In genomic region chr9:65674991-65675390, GRCh38 we compare ENCODE assay signal across 7 cellular contexts. TPM values are rescaled to one million over a fixed set of nuclear protein-coding genes. Genes with fewer than 3 reads are reported as not detected.
DNase-seq lines count a peak whose midpoint lies in the region; ATAC-seq, FAIRE-seq and TF ChIP-seq lines count a peak whose summit lies in the region.
"Not testable (repeated sequence)": the region's sequence is repeated elsewhere in the genome, so short reads cannot be mapped to it uniquely, and the experiment has no call there.

No MANE protein-coding gene starts in this region.

- H3K27me3 ChIP-seq in CD4-positive, alpha-beta memory T cell (ENCODE audit: insufficient read depth, low read length); astrocyte (ENCODE audit: insufficient read depth, low read length): not testable (repeated sequence)

- not testable (repeated sequence) for H3K36me3 Mint-ChIP-seq in CD4-positive, alpha-beta memory T cell; activated B cell treated with CpG ODN at 0.5 μM for 24 hours (ENCODE audit: low read depth); activated T-cell treated with anti-CD3 and anti-CD28 coated beads, Interleukin-2, amount 50 U/mL, for 72 hours (ENCODE audit: insufficient read depth in 2 of 2); astrocyte (ENCODE audit: low read depth, unreplicated experiment); mesothelial cell of epicardium; osteocyte (ENCODE audit: unreplicated experiment)

- not testable (repeated sequence) for H2AFZ ChIP-seq in astrocyte (ENCODE audit: low read depth, low read length)

- not testable (repeated sequence) for TF ChIP-seq CTCF in activated B cell treated with CpG ODN at 0.5 μM for 24 hours (IDR thresholded peaks at IDR 0.05); astrocyte (IDR thresholded peaks at IDR 0.05; ENCODE audit: insufficient read depth, low read depth, low read length); mesothelial cell of epicardium (IDR thresholded peaks at IDR 0.05; ENCODE audit: unreplicated experiment); osteocyte (IDR thresholded peaks at IDR 0.05)

- not testable (repeated sequence) for H3K4me1 Mint-ChIP-seq in CD4-positive, alpha-beta memory T cell; activated B cell treated with CpG ODN at 0.5 μM for 24 hours; activated T-cell treated with anti-CD3 and anti-CD28 coated beads, Interleukin-2, amount 50 U/mL, for 72 hours (ENCODE audit: low read depth); astrocyte (ENCODE audit: low read depth, unreplicated experiment); mesothelial cell of epicardium; osteocyte (ENCODE audit: unreplicated experiment)

- POLR2A ChIA-PET in CD4-positive, alpha-beta memory T cell (lab: Charles Lee; ENCODE audit: partially characterized antibody); activated B cell treated with CpG ODN at 0.5 μM for 24 hours (lab: Charles Lee): not testable (repeated sequence)

- H3K4me1 ChIP-seq in CD4-positive, alpha-beta memory T cell (ENCODE audit: insufficient read depth, low read length); astrocyte (ENCODE audit: insufficient read depth, low read length): not testable (repeated sequence)

- not testable (repeated sequence) for H3K9ac ChIP-seq in astrocyte (ENCODE audit: low read length)

- intact Hi-C loops in CD4-positive, alpha-beta memory T cell (cut with micrococcal nuclease); activated B cell treated with CpG ODN at 0.5 μM for 24 hours (cut with micrococcal nuclease); left cardiac atrium (cut with DNase I): not testable (repeated sequence)

- FAIRE-seq in astrocyte (lab: Jason Lieb, UNC) = not testable (repeated sequence)

- not testable (repeated sequence) for H3K9me3 ChIP-seq in CD4-positive, alpha-beta memory T cell (ENCODE audit: control insufficient read depth in 1 of 2, low read length in 2 of 2); astrocyte (ENCODE audit: insufficient read depth, low read depth, low read length)

- not testable (repeated sequence) for H3K27me3 Mint-ChIP-seq in CD4-positive, alpha-beta memory T cell; activated B cell treated with CpG ODN at 0.5 μM for 24 hours; activated T-cell treated with anti-CD3 and anti-CD28 coated beads, Interleukin-2, amount 50 U/mL, for 72 hours (ENCODE audit: low read depth); astrocyte (ENCODE audit: low read depth, unreplicated experiment); mesothelial cell of epicardium (ENCODE audit: low read depth); osteocyte (ENCODE audit: unreplicated experiment)

- H3K4me2 ChIP-seq in astrocyte (ENCODE audit: low read length) = not testable (repeated sequence)

- peak in 1 of 5 donors; percentile 21 for DNase-seq in CD4-positive, alpha-beta memory T cell
- not testable (repeated sequence) for DNase-seq in activated B cell treated with CpG ODN at 0.5 μM for 24 hours; activated T-cell treated with anti-CD3 and anti-CD28 coated beads, Interleukin-2, amount 50 U/mL, for 72 hours; astrocyte (ENCODE audit: low read depth); mesothelial cell of epicardium (ENCODE audit: low spot score in 2 of 2, unreplicated experiment in 2 of 2); osteocyte (ENCODE audit: extremely low spot score, unreplicated experiment)
- DNase-seq in left cardiac atrium = peak; percentile 15

- not testable (repeated sequence) for H3K4me3 ChIP-seq in CD4-positive, alpha-beta memory T cell (ENCODE audit: low read length in 2 of 2); astrocyte (ENCODE audit: insufficient read depth, low read depth, low read length)

- H4K20me1 ChIP-seq in astrocyte (ENCODE audit: insufficient read depth, low read length) = not testable (repeated sequence)

- not testable (repeated sequence) for H3K9me3 Mint-ChIP-seq in CD4-positive, alpha-beta memory T cell; activated B cell treated with CpG ODN at 0.5 μM for 24 hours; activated T-cell treated with anti-CD3 and anti-CD28 coated beads, Interleukin-2, amount 50 U/mL, for 72 hours; astrocyte (ENCODE audit: unreplicated experiment); mesothelial cell of epicardium; osteocyte (ENCODE audit: unreplicated experiment)

- CTCF ChIA-PET in CD4-positive, alpha-beta memory T cell (lab: Charles Lee; ENCODE audit: partially characterized antibody); activated B cell treated with CpG ODN at 0.5 μM for 24 hours (lab: Charles Lee): not testable (repeated sequence)

- H3K27ac Mint-ChIP-seq in CD4-positive, alpha-beta memory T cell = peak overlapping the region in 6 of 7 donors; percentile 1 to 89 (median 74)
- H3K27ac Mint-ChIP-seq in activated B cell treated with CpG ODN at 0.5 μM for 24 hours (peak overlapping the region; percentile 59), mesothelial cell of epicardium (peak overlapping the region; percentile 45), osteocyte (ENCODE audit: unreplicated experiment) (peak overlapping the region; percentile 4)
- H3K27ac Mint-ChIP-seq in activated T-cell treated with anti-CD3 and anti-CD28 coated beads, Interleukin-2, amount 50 U/mL, for 72 hours = peak overlapping the region; percentile 52
- not testable (repeated sequence) for H3K27ac Mint-ChIP-seq in astrocyte (ENCODE audit: unreplicated experiment)

- H3K4me3 Mint-ChIP-seq in CD4-positive, alpha-beta memory T cell = peak overlapping the region; percentile 15 to 79 (median 46)
- H3K4me3 Mint-ChIP-seq in activated B cell treated with CpG ODN at 0.5 μM for 24 hours (peak overlapping the region; percentile 29), astrocyte (ENCODE audit: unreplicated experiment) (peak overlapping the region; percentile 66), mesothelial cell of epicardium (peak overlapping the region; percentile 64), osteocyte (ENCODE audit: unreplicated experiment) (peak overlapping the region; percentile 62)
- peak overlapping the region; percentile 69 to 86 for H3K4me3 Mint-ChIP-seq in activated T-cell treated with anti-CD3 and anti-CD28 coated beads, Interleukin-2, amount 50 U/mL, for 72 hours

- not testable (repeated sequence) for ATAC-seq in activated B cell treated with CpG ODN at 0.5 μM for 24 hours (ENCODE audit: low read depth); activated T-cell treated with anti-CD3 and anti-CD28 coated beads, Interleukin-2, amount 50 U/mL, for 72 hours (replicated peaks in 1 of 2); left cardiac atrium

- H3K79me2 ChIP-seq in astrocyte (ENCODE audit: insufficient read depth, low read length) = not testable (repeated sequence)

- H3K27ac ChIP-seq in CD4-positive, alpha-beta memory T cell (ENCODE audit: low read depth, low read length); astrocyte (ENCODE audit: low read depth, low read length): not testable (repeated sequence)

- H3K36me3 ChIP-seq in CD4-positive, alpha-beta memory T cell (ENCODE audit: insufficient read depth, low read length); astrocyte (ENCODE audit: insufficient read depth, low read length): not testable (repeated sequence)

RNA-seq across cellular contexts. Expression of gene ZNG1E, which starts 0.7 kb away (rescaled TPM):
- total RNA-seq in CD4-positive, alpha-beta memory T cell = 10 to 100 TPM; 53.3 to 56.0 TPM
- 10 to 100 TPM; 11.9 to 22.5 TPM for polyA plus RNA-seq in CD4-positive, alpha-beta memory T cell
- 66.9 and 83.0 TPM in 2 replicates for total RNA-seq in activated B cell treated with CpG ODN at 0.5 μM for 24 hours
- 10 to 100 TPM; 42.4 to 45.3 TPM for total RNA-seq in activated T-cell treated with anti-CD3 and anti-CD28 coated beads, Interleukin-2, amount 50 U/mL, for 72 hours
- total RNA-seq in astrocyte = 44.5 and 47.0 TPM in 2 replicates
- total RNA-seq in left cardiac atrium = 10 to 100 TPM; 18.7 to 26.0 TPM
- total RNA-seq in mesothelial cell of epicardium = 52.4 to 54.7 TPM (median 53.7 TPM) in 3 replicates
- 26.6 and 38.7 TPM in 2 replicates for total RNA-seq in osteocyte
